1 cellular context compared by ENCODE assay signal in the genomic region with DNA sequence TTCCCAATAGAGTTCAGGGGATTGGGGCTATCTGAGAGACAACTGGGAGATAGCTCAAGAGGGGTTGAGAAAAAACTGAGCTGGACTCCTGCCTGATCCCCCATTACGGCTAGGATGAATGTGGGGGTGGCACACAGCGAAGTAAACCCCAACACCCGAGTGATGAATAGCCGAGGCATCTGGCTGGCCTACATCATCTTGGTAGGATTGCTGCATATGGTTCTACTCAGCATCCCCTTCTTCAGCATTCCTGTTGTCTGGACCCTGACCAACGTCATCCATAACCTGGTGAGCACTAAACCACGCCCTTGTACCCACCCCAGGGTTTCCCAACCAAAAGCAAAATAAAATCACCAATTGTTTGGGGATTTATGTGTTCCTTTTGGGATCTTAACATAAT.
TF ChIP-seq lines count a peak whose summit lies in the region.

No MANE protein-coding gene starts in this region.

TF ChIP-seq in IMR-90, 13 proteins besides CTCF, POLR2A, EP300 and RAD21 (continued from another document):
- no peak for TF ChIP-seq RFX5 (IDR thresholded peaks at IDR 0.05; ENCODE audit: low read depth, low read length)
